ENCODE assay signal across 1 cellular context in the genomic region with DNA sequence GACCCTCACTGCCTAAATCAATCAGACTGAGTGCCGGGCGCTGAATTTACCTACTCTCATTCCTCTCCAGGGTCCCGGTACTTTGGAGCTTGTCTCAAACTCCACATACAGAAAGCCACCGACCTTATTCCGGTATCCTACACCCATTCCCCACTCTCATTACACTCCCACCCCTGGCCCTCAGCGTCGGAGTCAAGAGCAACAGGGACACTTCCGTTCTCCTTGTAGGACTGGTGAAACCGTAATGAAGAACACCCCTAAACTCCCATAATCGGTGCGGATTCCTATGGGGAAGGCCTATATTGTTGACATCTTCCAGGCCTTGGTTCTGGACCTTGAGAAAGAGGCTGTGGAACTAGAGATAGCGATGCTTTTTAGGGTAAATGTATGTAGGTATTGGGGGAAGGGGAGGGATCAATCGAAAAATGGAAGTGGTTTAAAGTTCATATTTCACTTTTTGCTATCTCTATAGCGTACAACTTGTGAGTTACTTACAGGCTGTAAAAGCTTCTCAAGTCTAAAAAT.
TF ChIP-seq lines count a peak whose summit lies in the region.

No MANE protein-coding gene starts in this region.

TF ChIP-seq in H1, 55 proteins besides CTCF, POLR2A, EP300 and RAD21:
- peak; percentile 48; the same call in 1 of the 2 replicates for TF ChIP-seq POLR2AphosphoS5 (IDR thresholded peaks at IDR 0.05; ENCODE audit: low read depth, low read length)
- TF ChIP-seq, protein P1, sequence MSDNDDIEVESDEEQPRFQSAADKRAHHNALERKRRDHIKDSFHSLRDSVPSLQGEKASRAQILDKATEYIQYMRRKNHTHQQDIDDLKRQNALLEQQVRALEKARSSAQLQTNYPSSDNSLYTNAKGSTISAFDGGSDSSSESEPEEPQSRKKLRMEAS (IDR thresholded peaks at IDR 0.05): 0 out of 2 replicates have a peak, but pooled peaks have one; percentile 1
- no peak for TF ChIP-seq NANOG (IDR thresholded peaks at IDR 0.05; ENCODE audit: insufficient read depth, low read depth, low read length, poor library complexity, severe bottlenecking)
- peak; percentile 40 for TF ChIP-seq ASH2L (IDR thresholded peaks at IDR 0.05; ENCODE audit: low read length)
- TF ChIP-seq CBX5 (IDR thresholded peaks at IDR 0.05; ENCODE audit: low read depth, low read length): no peak
- TF ChIP-seq TBP (IDR thresholded peaks at IDR 0.05; ENCODE audit: low read depth, low read length): peak; percentile 2; the same call in 1 of the 2 replicates
- TF ChIP-seq SIRT6 (IDR thresholded peaks at IDR 0.05; ENCODE audit: low read length): no peak
